ENCODE assay signal across 3 cellular contexts in genomic region chr1:105023719-105024118, GRCh38.
TF ChIP-seq lines count a peak whose summit lies in the region.

No MANE protein-coding gene starts in this region.

TF ChIP-seq in A549, 52 proteins besides CTCF, POLR2A, EP300 and RAD21:
- TF ChIP-seq MAFK (IDR thresholded peaks at IDR 0.05; ENCODE audit: partially characterized antibody): peak; percentile 70
- TF ChIP-seq GATA3 (IDR thresholded peaks at IDR 0.05; ENCODE audit: borderline replicate concordance): no peak

TF ChIP-seq in GM23338, 12 proteins besides CTCF, POLR2A, EP300 and RAD21:
- TF ChIP-seq NANOG (IDR thresholded peaks at IDR 0.05; ENCODE audit: borderline replicate concordance): no peak

TF ChIP-seq in H1, 55 proteins besides CTCF, POLR2A, EP300 and RAD21:
- TF ChIP-seq MAFK (IDR thresholded peaks at IDR 0.05; ENCODE audit: low read depth, low read length) (peak; percentile 55; the same call in 1 of the 2 replicates), CEBPB (IDR thresholded peaks at IDR 0.05; ENCODE audit: low read depth, low read length) (no peak)
